Comparison of ENCODE assay signal across 14 cellular contexts in genomic region chr19:35048911-35049411, GRCh38. TPM values are rescaled to one million over a fixed set of nuclear protein-coding genes. Genes with fewer than 3 reads are reported as not detected.
A peak's percentile ranks its signal among the peaks of the same experiment; 100 is the strongest.
DNase-seq lines count a peak whose midpoint lies in the region; ATAC-seq and TF ChIP-seq lines count a peak whose summit lies in the region.
"Had no signal": no experiment of that assay in that cellular context is flagged by ENCODE, and none has a peak within 500 bp of the region (broad histone marks: within the 10 kb centered on the region; RNA-seq: fewer than 3 reads in every experiment).

No MANE protein-coding gene starts in this region.

- no peak overlapping the region for H3K4me3 Mint-ChIP-seq in endodermal cell
- H3K4me3 Mint-ChIP-seq in activated CD8-positive, alpha-beta T cell treated with anti-CD3 and anti-CD28 coated beads, Interleukin-2, amount 10 ng/mL, durations not matched to agents 7 days and 5 days = no peak overlapping the region
- H3K4me3 Mint-ChIP-seq: activated CD4-positive, alpha-beta T cell treated with anti-CD3 and anti-CD28 coated beads, Interleukin-2, amount 10 ng/mL, durations not matched to agents 24 days and 14 days; T-cell had no signal

- TF ChIP-seq CTCF in BE2C (IDR thresholded peaks at IDR 0.05; ENCODE audit: low read depth, low read length) (no peak), endodermal cell (conservative IDR thresholded peaks at IDR 0.05) (no peak), mucosa of descending colon (IDR thresholded peaks at IDR 0.05) (no peak)

- peak; percentile 56 for DNase-seq in BE2C
- peak; percentile 77 for DNase-seq in NCI-H146 treated with DMSO at 0.1 percent for 48 hours (lab: John Stamatoyannopoulos, UW; ENCODE audit: unreplicated experiment)
- DNase-seq in endodermal cell = no peak
- peak in 1 of 3 donors; percentile 42 for DNase-seq in mucosa of descending colon
- no peak for DNase-seq in DMS79 (lab: John Stamatoyannopoulos, UW)
- no peak for DNase-seq in NCI-H82 treated with DMSO at 0.1 percent for 48 hours (lab: John Stamatoyannopoulos, UW; ENCODE audit: unreplicated experiment)
- DNase-seq in activated CD8-positive, alpha-beta T cell treated with anti-CD3 and anti-CD28 coated beads, Interleukin-2, amount 10 ng/mL, durations not matched to agents 7 days and 5 days = no peak
- DNase-seq: activated CD4-positive, alpha-beta T cell treated with anti-CD3 and anti-CD28 coated beads, Interleukin-2, amount 10 ng/mL, durations not matched to agents 24 days and 14 days; MV-4-11; T-cell had no signal

- 79 to 86% methylated on average over 7 to 12 of the region's 12 CpGs for WGBS in endodermal cell (ENCODE audit: insufficient coverage in 1 of 2, insufficient read length in 1 of 2), 2 experiments

- H3K27me3 Mint-ChIP-seq in endodermal cell (ENCODE audit: insufficient read depth) = no peaks in the 10 kb centered on the region
- no peaks in the 10 kb centered on the region for H3K27me3 Mint-ChIP-seq in activated CD8-positive, alpha-beta T cell treated with anti-CD3 and anti-CD28 coated beads, Interleukin-2, amount 10 ng/mL, durations not matched to agents 7 days and 5 days (ENCODE audit: low read depth)

- intact Hi-C loops in mucosa of descending colon (cut with DNase I, micrococcal nuclease) = no loop called here

- CTCF ChIA-PET in activated CD8-positive, alpha-beta T cell treated with anti-CD3 and anti-CD28 coated beads, Interleukin-2, amount 10 ng/mL, durations not matched to agents 7 days and 5 days (lab: Charles Lee) = interaction anchor here (0.9 to 1.0 kb wide), 2 partner anchors 18 to 22 kb away, joined by 4 read pairs; no protein-coding TSS in a partner anchor

- H3K27ac Mint-ChIP-seq in endodermal cell = peak overlapping the region; percentile 50
- no peak overlapping the region for H3K27ac Mint-ChIP-seq in activated CD8-positive, alpha-beta T cell treated with anti-CD3 and anti-CD28 coated beads, Interleukin-2, amount 10 ng/mL, durations not matched to agents 7 days and 5 days
- H3K27ac Mint-ChIP-seq: activated CD4-positive, alpha-beta T cell treated with anti-CD3 and anti-CD28 coated beads, Interleukin-2, amount 10 ng/mL, durations not matched to agents 24 days and 14 days; T-cell had no signal

- H3K9ac ChIP-seq in endodermal cell (ENCODE audit: extremely low read depth, low read length, poor library complexity, severe bottlenecking) = no peak overlapping the region

- POLR2A ChIA-PET in activated CD8-positive, alpha-beta T cell treated with anti-CD3 and anti-CD28 coated beads, Interleukin-2, amount 10 ng/mL, durations not matched to agents 7 days and 5 days (lab: Charles Lee) = no interaction called here

- H3K4me1 ChIP-seq in BE2C = no peaks in the 10 kb centered on the region
- no peaks in the 10 kb centered on the region for H3K4me1 ChIP-seq in endodermal cell (ENCODE audit: control insufficient read depth, insufficient read depth, low read length)
- no peaks in the 10 kb centered on the region for H3K4me1 ChIP-seq in mucosa of descending colon (ENCODE audit: low read depth)

- peaks cover 27% of the 10 kb centered on the region for H3K36me3 Mint-ChIP-seq in endodermal cell (ENCODE audit: low read depth)
- no peaks in the 10 kb centered on the region for H3K36me3 Mint-ChIP-seq in activated CD8-positive, alpha-beta T cell treated with anti-CD3 and anti-CD28 coated beads, Interleukin-2, amount 10 ng/mL, durations not matched to agents 7 days and 5 days (ENCODE audit: low read depth)
- H3K36me3 Mint-ChIP-seq: T-cell had no signal

- no peak overlapping the region for H3K27ac ChIP-seq in endodermal cell (ENCODE audit: low read depth, low read length)
- H3K27ac ChIP-seq: cardiac muscle cell, epithelial cell of prostate had no signal

- H3K27me3 ChIP-seq in BE2C = no peaks in the 10 kb centered on the region
- H3K27me3 ChIP-seq in endodermal cell (ENCODE audit: control insufficient read depth, insufficient read depth, low read length, poor library complexity, severe bottlenecking) = no peaks in the 10 kb centered on the region
- H3K27me3 ChIP-seq: cardiac muscle cell had no signal

- H3K4me3 ChIP-seq in BE2C (ENCODE audit: low read depth, low read length) (no peak overlapping the region), endodermal cell (ENCODE audit: low read length) (no peak overlapping the region), mucosa of descending colon (no peak overlapping the region)
- H3K4me3 ChIP-seq: cardiac muscle cell had no signal

- H3K9me3 Mint-ChIP-seq in endodermal cell = no peaks in the 10 kb centered on the region
- H3K9me3 Mint-ChIP-seq in activated CD8-positive, alpha-beta T cell treated with anti-CD3 and anti-CD28 coated beads, Interleukin-2, amount 10 ng/mL, durations not matched to agents 7 days and 5 days (ENCODE audit: insufficient read depth) = no peaks in the 10 kb centered on the region
- H3K9me3 Mint-ChIP-seq: activated CD4-positive, alpha-beta T cell treated with anti-CD3 and anti-CD28 coated beads, Interleukin-2, amount 10 ng/mL, durations not matched to agents 24 days and 14 days; T-cell had no signal

- H3K9me3 ChIP-seq in BE2C = no peaks in the 10 kb centered on the region
- H3K9me3 ChIP-seq in endodermal cell (ENCODE audit: control insufficient read depth, low read length) = no peaks in the 10 kb centered on the region
- no peaks in the 10 kb centered on the region for H3K9me3 ChIP-seq in mucosa of descending colon

- ATAC-seq in mucosa of descending colon (peak; percentile 21), HG02588 (IDR thresholded peaks at IDR 0.05; ENCODE audit: unreplicated experiment) (no peak)
- no peak for ATAC-seq in activated CD8-positive, alpha-beta T cell treated with anti-CD3 and anti-CD28 coated beads, Interleukin-2, amount 10 ng/mL, durations not matched to agents 7 days and 5 days
- ATAC-seq: T-cell had no signal

- peaks cover 21% of the 10 kb centered on the region for H3K4me1 Mint-ChIP-seq in endodermal cell
- peaks cover 14% of the 10 kb centered on the region for H3K4me1 Mint-ChIP-seq in activated CD8-positive, alpha-beta T cell treated with anti-CD3 and anti-CD28 coated beads, Interleukin-2, amount 10 ng/mL, durations not matched to agents 7 days and 5 days (ENCODE audit: low read depth)

- H3K36me3 ChIP-seq in BE2C (no peaks in the 10 kb centered on the region), endodermal cell (ENCODE audit: control insufficient read depth, insufficient read depth, low read length) (no peaks in the 10 kb centered on the region), mucosa of descending colon (ENCODE audit: low read depth) (no peaks in the 10 kb centered on the region)
- H3K36me3 ChIP-seq: cardiac muscle cell had no signal

RNA-seq across cellular contexts. Expression of gene HPN, which starts 7.4 kb away (rescaled TPM):
- polyA plus RNA-seq in BE2C (2012; ENCODE audit: insufficient read depth, insufficient read length, low read depth) = not detected
- total RNA-seq in endodermal cell (10 to 100 TPM; 29.0 to 49.6 TPM), mucosa of descending colon (under 1 TPM in 2 of 3 donors, not detected in 1; 0.54 to 0.94 TPM)
- 2.7 TPM for polyA plus RNA-seq in endodermal cell (2013, experiment 1 of 2)
- polyA plus RNA-seq in endodermal cell (2013, experiment 2 of 2) = 2.8 TPM
- not detected for total RNA-seq in activated CD8-positive, alpha-beta T cell treated with anti-CD3 and anti-CD28 coated beads, Interleukin-2, amount 10 ng/mL, durations not matched to agents 7 days and 5 days
- polyA plus RNA-seq: AG04450 had no signal

RNA-seq across cellular contexts. Expression of gene SCN1B, which starts 18.7 kb away (rescaled TPM):
- polyA plus RNA-seq in BE2C (2012; ENCODE audit: insufficient read depth, insufficient read length, low read depth) = 3.0 TPM
- total RNA-seq in endodermal cell (1 to 10 TPM; 1.4 to 1.5 TPM), mucosa of descending colon (1 to 10 TPM; 1.6 to 8.8 (median 3.5) TPM)
- polyA plus RNA-seq in endodermal cell (2013, experiment 1 of 2) = 1.7 TPM
- 2.5 TPM for polyA plus RNA-seq in endodermal cell (2013, experiment 2 of 2)
- under 1 TPM; 0.37 to 0.57 TPM for total RNA-seq in activated CD8-positive, alpha-beta T cell treated with anti-CD3 and anti-CD28 coated beads, Interleukin-2, amount 10 ng/mL, durations not matched to agents 7 days and 5 days

RNA-seq across cellular contexts. Expression of gene GRAMD1A, which starts 48.8 kb away (rescaled TPM):
- 149 TPM for polyA plus RNA-seq in BE2C (2012; ENCODE audit: insufficient read depth, insufficient read length, low read depth)
- total RNA-seq in endodermal cell (100 to 1,000 TPM; 115 to 137 TPM), mucosa of descending colon (10 to 100 TPM; 32.5 to 53.1 (median 33.8) TPM)
- polyA plus RNA-seq in endodermal cell (2013, experiment 1 of 2) = 101 TPM
- 87.3 TPM for polyA plus RNA-seq in endodermal cell (2013, experiment 2 of 2)
- 10 to 100 TPM; 76.2 to 81.8 TPM for total RNA-seq in activated CD8-positive, alpha-beta T cell treated with anti-CD3 and anti-CD28 coated beads, Interleukin-2, amount 10 ng/mL, durations not matched to agents 7 days and 5 days

Comparison
In these comparisons a context has a peak if more than half of its experiments do, and no peak if none do; other contexts are left out.
1. DNase-seq: peak in BE2C (single experiment) and NCI-H146 treated with DMSO at 0.1 percent for 48 hours (single experiment); none in endodermal cell (single experiment), DMS79 (single experiment), NCI-H82 treated with DMSO at 0.1 percent for 48 hours (single experiment) and activated CD8-positive, alpha-beta T cell treated with anti-CD3 and anti-CD28 coated beads, Interleukin-2, amount 10 ng/mL, durations not matched to agents 7 days and 5 days (single experiment).
2. RNA of gene HPN, which starts 7.4 kb away (total RNA-seq): 29.0 to 49.6 TPM in endodermal cell; 0.54 to 0.94 TPM in mucosa of descending colon and not detected in activated CD8-positive, alpha-beta T cell treated with anti-CD3 and anti-CD28 coated beads, Interleukin-2, amount 10 ng/mL, durations not matched to agents 7 days and 5 days; every median in the first group is over 10 times any median in the second.